In the genomic region with DNA sequence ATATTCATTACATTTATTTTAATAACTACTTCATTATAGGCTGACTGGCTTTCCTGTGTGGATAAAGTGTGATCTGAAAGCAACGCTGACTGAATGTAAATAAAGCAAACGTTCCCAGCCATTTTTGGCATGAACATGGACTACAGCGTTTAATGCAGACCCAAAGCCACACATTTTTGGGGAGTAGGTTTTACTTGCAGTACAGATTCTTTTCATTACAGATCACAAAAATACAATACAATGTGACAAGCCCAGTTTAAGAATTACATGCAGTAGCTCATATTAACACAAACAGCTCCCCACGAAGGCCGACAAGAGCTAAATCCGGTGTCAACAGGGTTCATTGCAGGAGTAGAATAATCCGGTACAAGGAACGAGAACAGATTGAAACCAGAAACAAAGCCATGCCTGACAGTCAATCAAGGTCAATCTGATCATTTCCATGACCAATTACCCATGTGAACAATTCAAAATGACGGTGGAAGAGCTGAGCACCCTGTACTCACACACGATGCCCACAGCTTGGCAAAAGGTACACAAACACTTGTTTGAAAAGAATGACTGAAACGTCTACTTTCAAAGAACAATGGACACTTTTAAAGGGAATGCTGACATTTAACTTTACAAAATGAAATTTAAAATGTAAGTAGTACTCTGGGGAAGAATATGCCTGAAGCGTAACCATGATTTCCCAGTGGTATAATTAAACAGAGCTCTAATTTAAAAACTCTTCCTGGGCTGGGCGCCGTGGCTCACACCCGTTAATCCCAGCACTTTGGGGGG, we compare ENCODE assay signal across 18 cellular contexts. TPM values are rescaled to one million over a fixed set of nuclear protein-coding genes. Genes with fewer than 3 reads are reported as not detected.
DNase-seq lines count a peak whose midpoint lies in the region; ATAC-seq and TF ChIP-seq lines count a peak whose summit lies in the region.
"Had no signal": no experiment of that assay in that cellular context is flagged by ENCODE, and none has a peak within 500 bp of the region (broad histone marks: within the 10 kb centered on the region; RNA-seq: fewer than 3 reads in every experiment).

No MANE protein-coding gene starts in this region.

- H3K4me1 ChIP-seq in ascending aorta: peaks cover 4 to 44% of the 10 kb centered on the region in 2 donors
- H3K4me1 ChIP-seq in lower lobe of right lung: peaks cover 60% of the 10 kb centered on the region

- no peak for TF ChIP-seq CTCF in ascending aorta (IDR thresholded peaks at IDR 0.05)
- no peak for TF ChIP-seq CTCF in lower lobe of right lung (IDR thresholded peaks at IDR 0.05)

- H3K27ac Mint-ChIP-seq in activated naive CD4-positive, alpha-beta T cell treated with anti-CD3 and anti-CD28 coated beads for 36 hours: peak overlapping the region; percentile 53
- H3K27ac Mint-ChIP-seq: activated T-helper 2 cell treated with anti-CD3 and anti-CD28 coated beads, Interferon-gamma antibody, Interleukin-2, Interleukin-4, amounts not matched to agents 10 μg/mL and 5 μg/mL and 100 μg/mL, durations not matched to agents 14 hours and 24 hours and 36 hours; natural killer cell treated with Interleukin-12 subunit alpha and Interleukin-12 subunit beta and Interleukin-15 and Interleukin-18, amount 100 ng/mL, for 72 hours had no signal

- no peak for DNase-seq in activated naive CD4-positive, alpha-beta T cell treated with anti-CD3 and anti-CD28 coated beads for 36 hours
- DNase-seq in activated naive CD4-positive, alpha-beta T cell treated with Interleukin-2 at 50 U/mL for 16 hours: no peak
- DNase-seq in ascending aorta (ENCODE audit: low spot score in 2 of 2) (no peak), lower lobe of right lung (no peak), superior temporal gyrus (ENCODE audit: extremely low spot score) (peak; percentile 53)
- DNase-seq in activated CD4-positive, alpha-beta T cell treated with anti-CD3 and anti-CD28 coated beads for 1 hour: no peak
- DNase-seq: activated CD4-positive, CD25-positive, alpha-beta regulatory T cell treated with anti-CD3 and anti-CD28 coated beads, Interleukin-2, amount 50 U/mL, for 72 hours; GDM1; MV-4-11; NCI-H2171; OCI-M1 had no signal

- H3K9me3 ChIP-seq in ascending aorta: no peaks in the 10 kb centered on the region
- H3K9me3 ChIP-seq in lower lobe of right lung: no peaks in the 10 kb centered on the region
- H3K9me3 ChIP-seq: A549, thoracic aorta had no signal

- H3K4me3 Mint-ChIP-seq in activated naive CD4-positive, alpha-beta T cell treated with anti-CD3 and anti-CD28 coated beads for 36 hours: no peak overlapping the region
- H3K4me3 Mint-ChIP-seq: natural killer cell treated with Interleukin-12 subunit alpha and Interleukin-12 subunit beta and Interleukin-15 and Interleukin-18, amount 100 ng/mL, for 72 hours had no signal

- CTCF ChIA-PET in activated naive CD4-positive, alpha-beta T cell treated with anti-CD3 and anti-CD28 coated beads for 36 hours (lab: Charles Lee): interaction anchor here (1.1 kb wide), 1 partner anchor 11 kb away, joined by 3 read pairs; no protein-coding TSS in a partner anchor

- H3K27ac ChIP-seq in ascending aorta (peak overlapping the region; percentile 6 to 15), lower lobe of right lung (peak overlapping the region; percentile 7)
- H3K27ac ChIP-seq: A549 had no signal

- no peaks in the 10 kb centered on the region for H3K27me3 Mint-ChIP-seq in activated naive CD4-positive, alpha-beta T cell treated with anti-CD3 and anti-CD28 coated beads for 36 hours (ENCODE audit: low read depth)
- H3K27me3 Mint-ChIP-seq: natural killer cell treated with Interleukin-12 subunit alpha and Interleukin-12 subunit beta and Interleukin-15 and Interleukin-18, amount 100 ng/mL, for 72 hours had no signal

- no peak for ATAC-seq in lower lobe of right lung
- ATAC-seq in HG02678 (IDR thresholded peaks at IDR 0.05; ENCODE audit: unreplicated experiment): no peak
- ATAC-seq in GM21619 (IDR thresholded peaks at IDR 0.05; ENCODE audit: unreplicated experiment): no peak
- ATAC-seq: A549; HCT116; natural killer cell treated with Interleukin-12 subunit alpha and Interleukin-12 subunit beta and Interleukin-15 and Interleukin-18, amount 100 ng/mL, for 72 hours had no signal

- H3K9me3 Mint-ChIP-seq in activated naive CD4-positive, alpha-beta T cell treated with anti-CD3 and anti-CD28 coated beads for 36 hours: no peaks in the 10 kb centered on the region
- H3K9me3 Mint-ChIP-seq: activated T-helper 2 cell treated with anti-CD3 and anti-CD28 coated beads, Interferon-gamma antibody, Interleukin-2, Interleukin-4, amounts not matched to agents 10 μg/mL and 5 μg/mL and 100 μg/mL, durations not matched to agents 14 hours and 24 hours and 36 hours; natural killer cell treated with Interleukin-12 subunit alpha and Interleukin-12 subunit beta and Interleukin-15 and Interleukin-18, amount 100 ng/mL, for 72 hours had no signal

- H3K36me3 ChIP-seq in ascending aorta (peaks cover 18 to 32% of the 10 kb centered on the region in 2 donors), lower lobe of right lung (peaks cover 45% of the 10 kb centered on the region)

- intact Hi-C loops in activated naive CD4-positive, alpha-beta T cell treated with anti-CD3 and anti-CD28 coated beads for 36 hours (cut with micrococcal nuclease): no loop called here
- intact Hi-C loops in ascending aorta (cut with DNase I) (loop anchor here (10.0 kb wide), 2 partner anchors 222 to 1242 kb away; a partner anchor contains a TSS), lower lobe of right lung (cut with DNase I) (no loop called here)

- peaks cover 25% of the 10 kb centered on the region for H3K36me3 Mint-ChIP-seq in activated naive CD4-positive, alpha-beta T cell treated with anti-CD3 and anti-CD28 coated beads for 36 hours (ENCODE audit: low read depth)

- peaks cover 51% of the 10 kb centered on the region for H3K4me1 Mint-ChIP-seq in activated naive CD4-positive, alpha-beta T cell treated with anti-CD3 and anti-CD28 coated beads for 36 hours (ENCODE audit: low read depth)

- H3K27me3 ChIP-seq in ascending aorta: no peaks in the 10 kb centered on the region
- H3K27me3 ChIP-seq in lower lobe of right lung (ENCODE audit: low read depth): no peaks in the 10 kb centered on the region

- H3K4me3 ChIP-seq in ascending aorta: no peak overlapping the region
- no peak overlapping the region for H3K4me3 ChIP-seq in lower lobe of right lung
- H3K4me3 ChIP-seq: A549, thoracic aorta had no signal

RNA-seq across cellular contexts. Expression of a gene that starts 5.3 kb away (rescaled TPM):
- 10 to 100 TPM; 15.5 to 16.6 TPM for total RNA-seq in activated naive CD4-positive, alpha-beta T cell treated with anti-CD3 and anti-CD28 coated beads for 36 hours
- total RNA-seq in ascending aorta: 7.1 TPM
- 29.8 TPM for total RNA-seq in lower lobe of right lung

RNA-seq across cellular contexts. Expression of a gene that starts 5.6 kb away (rescaled TPM):
- total RNA-seq in activated naive CD4-positive, alpha-beta T cell treated with anti-CD3 and anti-CD28 coated beads for 36 hours: 10 to 100 TPM; 36.8 to 48.4 TPM
- total RNA-seq in ascending aorta: 37.7 TPM
- 33.0 TPM for total RNA-seq in lower lobe of right lung

RNA-seq across cellular contexts. Expression of a gene that starts 28.2 kb away (rescaled TPM):
- 1 to 10 TPM; 6.6 to 6.7 TPM for total RNA-seq in activated naive CD4-positive, alpha-beta T cell treated with anti-CD3 and anti-CD28 coated beads for 36 hours
- 31.2 TPM for total RNA-seq in ascending aorta
- total RNA-seq in lower lobe of right lung: 11.0 TPM

RNA-seq across cellular contexts. Expression of a gene that starts 34.5 kb away (rescaled TPM):
- total RNA-seq in activated naive CD4-positive, alpha-beta T cell treated with anti-CD3 and anti-CD28 coated beads for 36 hours: 1 to 10 TPM; 3.8 to 4.9 TPM
- total RNA-seq in ascending aorta: 144 TPM
- total RNA-seq in lower lobe of right lung: 115 TPM
